Comparison of ENCODE assay signal across 26 cellular contexts in genomic region chr2:185780890-185781289, GRCh38. TPM values are rescaled to one million over a fixed set of nuclear protein-coding genes. Genes with fewer than 3 reads are reported as not detected.
"Had no signal": no experiment of that assay in that cellular context is flagged by ENCODE, and none has a peak within 500 bp of the region (broad histone marks: within the 10 kb centered on the region; RNA-seq: fewer than 3 reads in every experiment).

No MANE protein-coding gene starts in this region.

- H3K4me1 Mint-ChIP-seq: activated CD4-positive, alpha-beta T cell treated with anti-CD3 and anti-CD28 coated beads for 36 hours; activated CD8-positive, alpha-beta memory T cell treated with anti-CD3 and anti-CD28 coated beads, Interleukin-2, amount 10 ng/mL, durations not matched to agents 7 days and 5 days; naive thymus-derived CD4-positive, alpha-beta T cell had no signal

- ATAC-seq: activated CD4-positive, alpha-beta T cell treated with anti-CD3 and anti-CD28 coated beads for 36 hours; activated CD8-positive, alpha-beta memory T cell treated with anti-CD3 and anti-CD28 coated beads, Interleukin-2, amount 10 ng/mL, durations not matched to agents 7 days and 5 days; activated CD8-positive, alpha-beta T cell treated with anti-CD3 and anti-CD28 coated beads, Interleukin-2, amount 10 ng/mL, durations not matched to agents 7 days and 5 days; activated T-cell treated with anti-CD3 and anti-CD28 coated beads, Interleukin-2, amount 50 U/mL, for 72 hours; body of pancreas; heart right ventricle; naive thymus-derived CD4-positive, alpha-beta T cell; sciatic nerve; stimulated activated naive CD8-positive, alpha-beta T cell treated with anti-CD3 and anti-CD28 coated beads, Interleukin-15, Interleukin-2, amounts not matched to agents 100 U/mL and 50 U/mL, for 24 hours had no signal

- FAIRE-seq: urothelium cell line had no signal

- H3K36me3 ChIP-seq: heart right ventricle, ovary, prostate gland, thoracic aorta had no signal

- H3K27ac ChIP-seq: body of pancreas, heart right ventricle, ovary, prostate gland, thoracic aorta had no signal

- H3K9me3 ChIP-seq: body of pancreas, ovary, prostate gland, thoracic aorta had no signal

- H3K4me3 Mint-ChIP-seq: activated CD4-positive, alpha-beta T cell treated with anti-CD3 and anti-CD28 coated beads for 36 hours; activated CD8-positive, alpha-beta memory T cell treated with anti-CD3 and anti-CD28 coated beads, Interleukin-2, amount 10 ng/mL, durations not matched to agents 7 days and 5 days; activated CD8-positive, alpha-beta T cell treated with anti-CD3 and anti-CD28 coated beads, Interleukin-2, amount 10 ng/mL, durations not matched to agents 7 days and 5 days; activated naive CD8-positive, alpha-beta T cell; activated T-cell treated with anti-CD3 and anti-CD28 coated beads, Interleukin-2, amount 50 U/mL, for 72 hours; naive thymus-derived CD4-positive, alpha-beta T cell; T-helper 2 cell treated with Interferon-gamma antibody and Interleukin-4, amounts not matched to agents 5 μg/mL and 100 μg/mL, for 36 hours had no signal

- H3K4me3 ChIP-seq: body of pancreas, heart right ventricle, ovary, prostate gland, thoracic aorta had no signal

- H3K36me3 Mint-ChIP-seq: activated CD8-positive, alpha-beta memory T cell treated with anti-CD3 and anti-CD28 coated beads, Interleukin-2, amount 10 ng/mL, durations not matched to agents 7 days and 5 days had no signal

- H3K27me3 Mint-ChIP-seq: activated CD4-positive, alpha-beta T cell treated with anti-CD3 and anti-CD28 coated beads for 36 hours; activated CD8-positive, alpha-beta memory T cell treated with anti-CD3 and anti-CD28 coated beads, Interleukin-2, amount 10 ng/mL, durations not matched to agents 7 days and 5 days; activated naive CD8-positive, alpha-beta T cell; naive thymus-derived CD4-positive, alpha-beta T cell had no signal

- H3K27ac Mint-ChIP-seq: activated CD4-positive, alpha-beta T cell treated with anti-CD3 and anti-CD28 coated beads for 36 hours; activated CD8-positive, alpha-beta memory T cell treated with anti-CD3 and anti-CD28 coated beads, Interleukin-2, amount 10 ng/mL, durations not matched to agents 7 days and 5 days; activated CD8-positive, alpha-beta T cell treated with anti-CD3 and anti-CD28 coated beads, Interleukin-2, amount 10 ng/mL, durations not matched to agents 7 days and 5 days; activated naive CD8-positive, alpha-beta T cell; activated T-cell treated with anti-CD3 and anti-CD28 coated beads, Interleukin-2, amount 50 U/mL, for 72 hours; naive thymus-derived CD4-positive, alpha-beta T cell; T-helper 2 cell treated with Interferon-gamma antibody and Interleukin-4, amounts not matched to agents 5 μg/mL and 100 μg/mL, for 36 hours had no signal

- H3K9me3 Mint-ChIP-seq: T-helper 2 cell treated with Interferon-gamma antibody and Interleukin-4, amounts not matched to agents 5 μg/mL and 100 μg/mL, for 36 hours had no signal

- H3K27me3 ChIP-seq: body of pancreas, heart right ventricle, ovary had no signal

- H3K4me1 ChIP-seq: body of pancreas, heart right ventricle, prostate gland had no signal

- DNase-seq: activated CD4-positive, alpha-beta T cell treated with anti-CD3 and anti-CD28 coated beads for 36 hours; activated CD4-positive, CD25-positive, alpha-beta regulatory T cell; activated CD8-positive, alpha-beta memory T cell treated with anti-CD3 and anti-CD28 coated beads, Interleukin-2, amount 10 ng/mL, durations not matched to agents 7 days and 5 days; activated CD8-positive, alpha-beta T cell treated with anti-CD3 and anti-CD28 coated beads, Interleukin-2, amount 10 ng/mL, durations not matched to agents 7 days and 5 days; activated naive CD4-positive, alpha-beta T cell treated with Interleukin-2 at 50 U/mL for 16 hours; activated T-cell treated with anti-CD3 and anti-CD28 coated beads, Interleukin-2, amount 50 U/mL, for 72 hours; aorta; body of pancreas; dermis blood vessel endothelial cell; effector CD8-positive, alpha-beta T cell; foreskin melanocyte; heart right ventricle; midbrain; naive thymus-derived CD4-positive, alpha-beta T cell; ovary; retina; stimulated activated CD4-positive, alpha-beta T cell treated with anti-CD3 and anti-CD28 coated beads, Interleukin-15, amount 100 ng/mL, for 24 hours; stimulated activated CD4-positive, alpha-beta T cell treated with anti-CD3 and anti-CD28 coated beads, Interleukin-2, amount 100 ng/mL, for 24 hours; stimulated activated naive CD8-positive, alpha-beta T cell treated with anti-CD3 and anti-CD28 coated beads, Interleukin-15, Interleukin-2, amounts not matched to agents 100 U/mL and 50 U/mL, for 24 hours; trophoblast cell had no signal

RNA-seq across cellular contexts. Expression of gene FSIP2, which starts 42.3 kb away (rescaled TPM):
- polyA plus RNA-seq: aorta; naive thymus-derived CD4-positive, alpha-beta T cell had no signal
